In genomic region chr16:88491560-88492310, GRCh38 we compare ENCODE assay signal across 1 cellular context.
TF ChIP-seq lines count a peak whose summit lies in the region.

No MANE protein-coding gene starts in this region.

TF ChIP-seq in K562, 482 proteins besides CTCF, POLR2A, EP300 and RAD21 (continued from another document and continues in another):
- TF ChIP-seq PHTF2 (CRISPR knock-in tag; IDR thresholded peaks at IDR 0.05) = no peak
- no peak for TF ChIP-seq HMBOX1 (IDR thresholded peaks at IDR 0.05)
- TF ChIP-seq ZNF280B (CRISPR knock-in tag; IDR thresholded peaks at IDR 0.05) = no peak
- no peak for TF ChIP-seq NR3C1 (CRISPR knock-in tag; IDR thresholded peaks at IDR 0.05)
- TF ChIP-seq RCOR1 (IDR thresholded peaks at IDR 0.05; ENCODE audit: borderline replicate concordance in 1 of 2, low read depth in 2 of 2, low read length in 2 of 2) = peak; percentile 86 to 97
- no peak for TF ChIP-seq ZBTB49 (CRISPR knock-in tag; IDR thresholded peaks at IDR 0.05; ENCODE audit: borderline replicate concordance)
- no peak for TF ChIP-seq ELF2 (CRISPR knock-in tag; IDR thresholded peaks at IDR 0.05)
- peak; percentile 95 for TF ChIP-seq ZBTB2 (IDR thresholded peaks at IDR 0.05)
- TF ChIP-seq THRA (IDR thresholded peaks at IDR 0.05) = no peak
- peak; percentile 94 for TF ChIP-seq ZNF766 (CRISPR knock-in tag; conservative IDR thresholded peaks at IDR 0.05)
- peak; percentile 99 for TF ChIP-seq GATA2 (CRISPR knock-in tag; IDR thresholded peaks at IDR 0.05)
- 0 out of 4 replicates have a peak, but pooled peaks of 1 of the 2 experiments have one; percentile 22 for TF ChIP-seq CSDE1 (IDR thresholded peaks at IDR 0.05)
- peak; percentile 42; the same call in 1 of the 2 replicates for TF ChIP-seq ZNF212 (CRISPR knock-in tag; IDR thresholded peaks at IDR 0.05)
- TF ChIP-seq DEAF1 (CRISPR knock-in tag; IDR thresholded peaks at IDR 0.05) = no peak
- TF ChIP-seq RBM39 (optimal IDR thresholded peaks at IDR 0.05; ENCODE audit: low read depth, low read length) = peak; percentile 71
- no peak for TF ChIP-seq ID3 (CRISPR knock-in tag; IDR thresholded peaks at IDR 0.05)
- TF ChIP-seq ID3 (tag; IDR thresholded peaks at IDR 0.05) = peak; percentile 98
- no peak for TF ChIP-seq HDAC6 (IDR thresholded peaks at IDR 0.05; ENCODE audit: low read depth, low read length)
- peak; percentile 99 for TF ChIP-seq PCBP1 (IDR thresholded peaks at IDR 0.05; ENCODE audit: low read depth, low read length, poor library complexity, severe bottlenecking)
- peak; percentile 69 for TF ChIP-seq RBFOX2 (IDR thresholded peaks at IDR 0.05; ENCODE audit: low read depth, low read length)
- TF ChIP-seq MAFG (tag; conservative IDR thresholded peaks at IDR 0.05) = no peak
- peak; percentile 87 for TF ChIP-seq ZNF592 (IDR thresholded peaks at IDR 0.05)
- TF ChIP-seq HMGN3 (IDR thresholded peaks at IDR 0.05; ENCODE audit: borderline replicate concordance, extremely low read depth, insufficient read length, low read depth, low read length) = peak; percentile 100
- TF ChIP-seq GTF2F1 (IDR thresholded peaks at IDR 0.05; ENCODE audit: low read depth, low read length) = no peak
- peak; percentile 72 for TF ChIP-seq ZBTB33 (CRISPR knock-in tag; IDR thresholded peaks at IDR 0.05)
- TF ChIP-seq HLTF (IDR thresholded peaks at IDR 0.05) = peak; percentile 96; the same call in 1 of the 2 replicates
- no peak for TF ChIP-seq DIDO1 (tag; IDR thresholded peaks at IDR 0.05; ENCODE audit: low read depth)
- TF ChIP-seq ZBED1 (IDR thresholded peaks at IDR 0.05) = peak; percentile 86; the same call in 1 of the 2 replicates
- TF ChIP-seq ZNF609 (CRISPR knock-in tag; IDR thresholded peaks at IDR 0.05; ENCODE audit: borderline replicate concordance) = peak; percentile 95
- peak; percentile 67 for TF ChIP-seq BRD9 (IDR thresholded peaks at IDR 0.05; ENCODE audit: low read depth, partially characterized antibody)
- no peak for TF ChIP-seq RBM34 (IDR thresholded peaks at IDR 0.05; ENCODE audit: borderline replicate concordance, insufficient read depth, low read length)
- no peak for TF ChIP-seq TCFL5 (CRISPR knock-in tag; conservative IDR thresholded peaks at IDR 0.05)
- TF ChIP-seq DNMT1 (IDR thresholded peaks at IDR 0.05) = no peak; the same call in 1 of the 2 replicates
- no peak for TF ChIP-seq CEBPB (tag; IDR thresholded peaks at IDR 0.05)
- TF ChIP-seq ZKSCAN8 (CRISPR knock-in tag; IDR thresholded peaks at IDR 0.05) = peak; percentile 84
- peak; percentile 35; the same call in 1 of the 2 replicates for TF ChIP-seq ZNF75A (CRISPR knock-in tag; IDR thresholded peaks at IDR 0.05)
- TF ChIP-seq SMAD1 (IDR thresholded peaks at IDR 0.05; ENCODE audit: low read depth, low read length, partially characterized antibody) = peak; percentile 92
- TF ChIP-seq ESRRB (CRISPR knock-in tag; IDR thresholded peaks at IDR 0.05; ENCODE audit: borderline replicate concordance) = no peak
